In the genomic region with DNA sequence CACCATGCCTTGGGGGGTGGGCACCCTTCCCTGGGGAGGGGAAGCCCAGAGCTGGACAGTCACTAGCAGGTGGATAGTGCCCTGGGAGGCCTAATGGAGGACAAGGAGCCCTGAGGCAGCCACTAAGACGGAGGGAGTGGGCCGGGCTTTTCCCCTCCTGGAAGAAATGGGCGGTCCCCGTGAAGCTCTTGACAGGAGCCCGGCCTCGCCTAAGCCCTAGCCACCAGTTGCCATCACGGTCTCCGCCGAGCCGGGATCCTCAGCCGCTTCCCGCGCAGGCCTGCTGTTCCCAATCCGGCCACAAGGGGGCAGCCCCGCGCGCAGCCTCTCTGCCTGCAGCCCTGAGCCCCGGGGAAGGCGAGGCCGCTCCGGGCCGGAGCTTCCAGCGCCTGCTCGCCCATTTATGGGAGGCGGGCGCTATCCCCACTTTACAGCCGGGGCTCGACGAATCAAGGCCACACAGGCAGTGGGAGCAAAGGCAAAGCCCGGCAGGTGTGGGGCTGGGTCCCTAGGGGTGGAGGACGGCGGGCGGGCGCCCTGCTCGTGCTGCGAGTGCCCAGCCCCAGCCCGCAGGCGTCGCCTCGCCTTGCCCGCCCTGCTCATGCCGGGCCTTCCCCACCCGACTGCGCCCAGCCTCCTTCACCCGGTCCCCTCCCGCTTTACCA, we compare ENCODE assay signal across 8 cellular contexts.
DNase-seq lines count a peak whose midpoint lies in the region; ATAC-seq, FAIRE-seq and TF ChIP-seq lines count a peak whose summit lies in the region.

No MANE protein-coding gene starts in this region.

- DNase-seq in COLO668 (lab: John Stamatoyannopoulos, UW; ENCODE audit: unreplicated experiment), result peak; percentile 85
- DNase-seq in GM23338 (ENCODE audit: low spot score), result peak; percentile 88
- DNase-seq in NCI-H2107 (lab: John Stamatoyannopoulos, UW), result peak; percentile 77
- DNase-seq in activated CD4-positive, alpha-beta T cell treated with anti-CD3 and anti-CD28 coated beads for 1 hour, result peak; percentile 43
- DNase-seq in HepG2 (ENCODE audit: low spot score), result no peak
- DNase-seq in stimulated activated CD4-positive, alpha-beta T cell treated with anti-CD3 and anti-CD28 coated beads, Interleukin-4, amount 100 ng/mL, for 1 hour, result peak; percentile 64
- no peak for DNase-seq in cerebellar nuclear complex (lab: John Stamatoyannopoulos, UW)

- H2AFZ ChIP-seq in GM23338, result peak overlapping the region; percentile 90
- H2AFZ ChIP-seq in HepG2 (ENCODE audit: low read length), result no peak overlapping the region

- ATAC-seq in GM23338, result peak; percentile 79
- ATAC-seq in HepG2, result peak; percentile 88

- no peaks in the 10 kb centered on the region for H3K9me3 ChIP-seq in HepG2 (ENCODE audit: low read length)

- H3K36me3 Mint-ChIP-seq in GM23338 (ENCODE audit: low read depth), result no peaks in the 10 kb centered on the region
- peaks cover 93% of the 10 kb centered on the region for H3K36me3 Mint-ChIP-seq in dendritic cell treated with granulocyte-macrophage colony-stimulating factor and Interleukin-4, amounts not matched to agents 40 ng/mL and 50 ng/mL, for 4 days (ENCODE audit: low read depth)

- H3K27me3 ChIP-seq in GM23338 (ENCODE audit: insufficient read depth) (peaks cover 23% of the 10 kb centered on the region), HepG2 (ENCODE audit: control insufficient read depth in 1 of 2, insufficient read depth in 2 of 2, low read length in 2 of 2) (no peaks in the 10 kb centered on the region)

- H3K27ac Mint-ChIP-seq in GM23338, result no peak overlapping the region
- H3K27ac Mint-ChIP-seq in dendritic cell treated with granulocyte-macrophage colony-stimulating factor and Interleukin-4, amounts not matched to agents 40 ng/mL and 50 ng/mL, for 4 days, result peak overlapping the region; percentile 52

- in situ Hi-C loops in HepG2 (cut with HindIII; ENCODE audit: extremely low pct_ligation_motif_present, low pct_unique_long_range_greater_than_20kb), result no loop called here

- FAIRE-seq in HepG2 (lab: Jason Lieb, UNC), result no peak

- no peak overlapping the region for H3K9ac ChIP-seq in HepG2 (ENCODE audit: insufficient read depth, low read depth, low read length)

- no peaks in the 10 kb centered on the region for H3K4me1 Mint-ChIP-seq in GM23338
- H3K4me1 Mint-ChIP-seq in dendritic cell treated with granulocyte-macrophage colony-stimulating factor and Interleukin-4, amounts not matched to agents 40 ng/mL and 50 ng/mL, for 4 days (ENCODE audit: low read depth), result peaks cover 43% of the 10 kb centered on the region

- no peaks in the 10 kb centered on the region for H3K9me2 ChIP-seq in GM23338 (ENCODE audit: insufficient read depth)

- H3K27ac ChIP-seq in GM23338 (ENCODE audit: low read depth) (no peak overlapping the region), HepG2 (ENCODE audit: extremely low read length, insufficient read depth, low read length) (no peak overlapping the region)

- CTCF ChIA-PET in HepG2 (lab: Yijun Ruan, JAX; ENCODE audit: low intra/inter-chr PET ratio, low total read pairs), result interaction anchor here (2.4 kb wide), 1 partner anchor 97 kb away, joined by 16 read pairs; no protein-coding TSS in a partner anchor

- H3K4me3 ChIP-seq in GM23338, result peak overlapping the region; percentile 63
- H3K4me3 ChIP-seq in HepG2 (replicated peaks in 1 of 3; ENCODE audit: insufficient read depth in 1 of 3, low read depth in 2 of 3, low read length in 3 of 3), result no peak overlapping the region; a peak in 1 of 6 replicates

- H3K27me3 Mint-ChIP-seq in GM23338 (ENCODE audit: insufficient read depth, low read depth, poor library complexity), result peaks cover 22% of the 10 kb centered on the region
- H3K27me3 Mint-ChIP-seq in dendritic cell treated with granulocyte-macrophage colony-stimulating factor and Interleukin-4, amounts not matched to agents 40 ng/mL and 50 ng/mL, for 4 days, result no peaks in the 10 kb centered on the region

- POLR2A ChIA-PET in HepG2 (lab: Yijun Ruan, JAX), result no interaction called here

- no peak for TF ChIP-seq POLR2A in HepG2 (IDR thresholded peaks at IDR 0.05; ENCODE audit: insufficient read depth in 1 of 2, low read depth in 2 of 2, low read length in 2 of 2)

- H3K4me3 Mint-ChIP-seq in GM23338, result peak overlapping the region; percentile 55; the same call in 2 of the 3 replicates
- no peak overlapping the region for H3K4me3 Mint-ChIP-seq in dendritic cell treated with granulocyte-macrophage colony-stimulating factor and Interleukin-4, amounts not matched to agents 40 ng/mL and 50 ng/mL, for 4 days

- BruUV-seq in HepG2 (replicated peaks; lab: Mats Ljungman, UMichigan), result no TSS peak

- H4K20me1 ChIP-seq in GM23338 (replicated peaks; ENCODE audit: insufficient read depth) (no peaks in the 10 kb centered on the region), HepG2 (ENCODE audit: insufficient read depth, low read length) (0 out of 2 replicates have a peak, but pooled peaks cover 4% of the 10 kb centered on the region)

- no peaks in the 10 kb centered on the region for H3K4me1 ChIP-seq in GM23338 (ENCODE audit: insufficient read depth)
- H3K4me1 ChIP-seq in HepG2 (ENCODE audit: insufficient read depth, low read length), result no peaks in the 10 kb centered on the region

- H3K4me2 ChIP-seq in GM23338 (peak overlapping the region; percentile 81), HepG2 (ENCODE audit: low read depth, low read length) (peak overlapping the region; percentile 23; the same call in 1 of the 2 replicates)

- H3K9me3 Mint-ChIP-seq in GM23338, result no peaks in the 10 kb centered on the region
- H3K9me3 Mint-ChIP-seq in dendritic cell treated with granulocyte-macrophage colony-stimulating factor and Interleukin-4, amounts not matched to agents 40 ng/mL and 50 ng/mL, for 4 days, result no peaks in the 10 kb centered on the region

- TF ChIP-seq CTCF in GM23338 (conservative IDR thresholded peaks at IDR 0.05; ENCODE audit: low read depth in 2 of 2) (peak; percentile 76 to 87), HepG2 (CRISPR knock-in tag; IDR thresholded peaks at IDR 0.05) (peak; percentile 96)

- TF ChIP-seq EP300 in HepG2 (IDR thresholded peaks at IDR 0.05; ENCODE audit: low read depth in 2 of 2, low read length in 2 of 2), result no peak
- no peak for TF ChIP-seq EP300 in HepG2 (CRISPR knock-in tag; IDR thresholded peaks at IDR 0.05; ENCODE audit: borderline replicate concordance)

- TF ChIP-seq RAD21 in HepG2 (CRISPR knock-in tag; IDR thresholded peaks at IDR 0.05), result peak; percentile 73

- intact Hi-C loops in dendritic cell treated with granulocyte-macrophage colony-stimulating factor and Interleukin-4, amounts not matched to agents 40 ng/mL and 50 ng/mL, for 4 days (cut with micrococcal nuclease), result loop anchor here (2.0 kb wide), 1 partner anchor 96 kb away; no protein-coding TSS in a partner anchor
- intact Hi-C loops in HepG2 (cut with micrococcal nuclease; ENCODE audit: unreplicated experiment), result no loop called here

- WGBS in HepG2 (ENCODE audit: low lambda C conversion rate), result 98% methylated on average over 16 of the region's 46 CpGs

- H3F3A ChIP-seq in GM23338 (replicated peaks; ENCODE audit: low read depth), result no peaks in the 10 kb centered on the region

- H3K79me2 ChIP-seq in GM23338 (replicated peaks; ENCODE audit: insufficient read depth), result no peaks in the 10 kb centered on the region
- no peaks in the 10 kb centered on the region for H3K79me2 ChIP-seq in HepG2 (ENCODE audit: insufficient read depth, low read length)

- no peaks in the 10 kb centered on the region for H3K36me3 ChIP-seq in GM23338 (ENCODE audit: insufficient read depth)
- peaks cover 5 to 8% of the 10 kb centered on the region in 2 experiments; a peak in 3 of 5 replicates for H3K36me3 ChIP-seq in HepG2 (replicated peaks in 1 of 2; ENCODE audit: control insufficient read depth in 1 of 2, insufficient read depth in 2 of 2, low read length in 2 of 2)

TF ChIP-seq in GM23338, 12 proteins besides CTCF, POLR2A, EP300 and RAD21:
- TF ChIP-seq ZNF331 (CRISPR knock-in tag; IDR thresholded peaks at IDR 0.05; ENCODE audit: low read depth), result no peak
- TF ChIP-seq JUNB (IDR thresholded peaks at IDR 0.05; ENCODE audit: unreplicated experiment), result no peak
- peak; percentile 33 for TF ChIP-seq EZH2 (IDR thresholded peaks at IDR 0.05; ENCODE audit: low read depth, unreplicated experiment)
- 0 out of 2 replicates have a peak, but pooled peaks have one; percentile 24 for TF ChIP-seq POLR2AphosphoS5 (IDR thresholded peaks at IDR 0.05; ENCODE audit: low read depth)

TF ChIP-seq in HepG2, 621 proteins besides CTCF, POLR2A, EP300 and RAD21 (continues in another document):
- peak; percentile 31 for TF ChIP-seq AGO2 (optimal IDR thresholded peaks at IDR 0.05; ENCODE audit: low read depth, low read length)
- TF ChIP-seq ZC3H4 (CRISPR knock-in tag; IDR thresholded peaks at IDR 0.05; ENCODE audit: borderline replicate concordance), result no peak
- TF ChIP-seq SOX6 (IDR thresholded peaks at IDR 0.05), result no peak
- no peak for TF ChIP-seq SOX6 (CRISPR knock-in tag; IDR thresholded peaks at IDR 0.05)
- TF ChIP-seq, protein P1, sequence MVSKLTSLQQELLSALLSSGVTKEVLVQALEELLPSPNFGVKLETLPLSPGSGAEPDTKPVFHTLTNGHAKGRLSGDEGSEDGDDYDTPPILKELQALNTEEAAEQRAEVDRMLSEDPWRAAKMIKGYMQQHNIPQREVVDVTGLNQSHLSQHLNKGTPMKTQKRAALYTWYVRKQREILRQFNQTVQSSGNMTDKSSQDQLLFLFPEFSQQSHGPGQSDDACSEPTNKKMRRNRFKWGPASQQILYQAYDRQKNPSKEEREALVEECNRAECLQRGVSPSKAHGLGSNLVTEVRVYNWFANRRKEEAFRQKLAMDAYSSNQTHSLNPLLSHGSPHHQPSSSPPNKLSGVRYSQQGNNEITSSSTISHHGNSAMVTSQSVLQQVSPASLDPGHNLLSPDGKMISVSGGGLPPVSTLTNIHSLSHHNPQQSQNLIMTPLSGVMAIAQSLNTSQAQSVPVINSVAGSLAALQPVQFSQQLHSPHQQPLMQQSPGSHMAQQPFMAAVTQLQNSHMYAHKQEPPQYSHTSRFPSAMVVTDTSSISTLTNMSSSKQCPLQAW (CRISPR knock-in tag; IDR thresholded peaks at IDR 0.05), result no peak
- TF ChIP-seq, protein P2, sequence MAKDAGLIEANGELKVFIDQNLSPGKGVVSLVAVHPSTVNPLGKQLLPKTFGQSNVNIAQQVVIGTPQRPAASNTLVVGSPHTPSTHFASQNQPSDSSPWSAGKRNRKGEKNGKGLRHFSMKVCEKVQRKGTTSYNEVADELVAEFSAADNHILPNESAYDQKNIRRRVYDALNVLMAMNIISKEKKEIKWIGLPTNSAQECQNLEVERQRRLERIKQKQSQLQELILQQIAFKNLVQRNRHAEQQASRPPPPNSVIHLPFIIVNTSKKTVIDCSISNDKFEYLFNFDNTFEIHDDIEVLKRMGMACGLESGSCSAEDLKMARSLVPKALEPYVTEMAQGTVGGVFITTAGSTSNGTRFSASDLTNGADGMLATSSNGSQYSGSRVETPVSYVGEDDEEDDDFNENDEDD (CRISPR knock-in tag; IDR thresholded peaks at IDR 0.05; ENCODE audit: borderline replicate concordance), result peak; percentile 59; the same call in 1 of the 2 replicates

Comparison
In these comparisons a context has a peak if more than half of its experiments do, and no peak if none do; other contexts are left out.
1. DNase-seq: peak in COLO668 (single experiment), GM23338 (single experiment), NCI-H2107 (single experiment), activated CD4-positive, alpha-beta T cell treated with anti-CD3 and anti-CD28 coated beads for 1 hour (single experiment) and stimulated activated CD4-positive, alpha-beta T cell treated with anti-CD3 and anti-CD28 coated beads, Interleukin-4, amount 100 ng/mL, for 1 hour (single experiment); none in HepG2 (single experiment) and cerebellar nuclear complex (0 of 2).